28 cellular contexts compared by ENCODE assay signal in the genomic region with DNA sequence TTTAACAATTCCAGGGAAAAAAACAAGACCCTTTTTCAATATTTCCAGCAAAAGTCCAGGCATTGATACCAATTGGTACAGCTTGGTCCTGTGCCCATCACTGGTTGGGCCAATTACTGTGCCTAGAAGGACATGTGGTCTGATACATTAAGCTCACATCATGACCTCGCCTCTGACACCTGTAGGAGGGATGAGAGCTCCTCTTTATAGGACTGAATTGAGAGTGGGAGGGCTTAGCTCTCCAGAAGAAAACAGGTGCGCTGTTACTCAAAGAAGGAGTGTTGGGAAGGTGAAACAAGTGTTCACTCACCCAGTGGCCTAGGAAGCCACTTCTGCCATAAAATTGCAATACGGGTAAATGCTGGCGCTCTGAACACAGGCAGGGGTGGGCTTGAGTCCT.
"Had no signal": no experiment of that assay in that cellular context is flagged by ENCODE, and none has a peak within 500 bp of the region (broad histone marks: within the 10 kb centered on the region; RNA-seq: fewer than 3 reads in every experiment).

No MANE protein-coding gene starts in this region.

- ATAC-seq: activated CD8-positive, alpha-beta T cell treated with anti-CD3 and anti-CD28 coated beads, Interleukin-2, amount 10 ng/mL, durations not matched to agents 7 days and 5 days; activated naive CD8-positive, alpha-beta T cell treated with anti-CD3 and anti-CD28 coated beads, Interleukin-2, amount 50 U/mL, for 24 hours had no signal

- H3K9me3 Mint-ChIP-seq: activated CD4-positive, alpha-beta T cell treated with anti-CD3 and anti-CD28 coated beads, Interleukin-2, amount 10 ng/mL, durations not matched to agents 7 days and 5 days; activated naive CD4-positive, alpha-beta T cell treated with anti-CD3 and anti-CD28 coated beads for 36 hours; activated naive CD8-positive, alpha-beta T cell treated with anti-CD3 and anti-CD28 coated beads, Interleukin-2, amount 50 U/mL, for 24 hours; activated T-cell treated with anti-CD3 and anti-CD28 coated beads, Interleukin-2, amount 50 U/mL, for 24 hours; activated T-helper 1 cell treated with anti-CD3 and anti-CD28 coated beads, Interleukin-12 subunit alpha, Interleukin-12 subunit beta, Interleukin-2, Interleukin-4 antibody, amounts not matched to agents 30 ng/mL and 10 ng/mL and 1 ng/mL, durations not matched to agents 14 hours and 24 hours and 36 hours had no signal

- H3K36me3 ChIP-seq: SJCRH30, WERI-Rb-1 had no signal

- H3K9me3 ChIP-seq: SJCRH30 had no signal

- H3K4me1 Mint-ChIP-seq: activated CD4-positive, alpha-beta T cell treated with anti-CD3 and anti-CD28 coated beads, Interleukin-2, amount 10 ng/mL, durations not matched to agents 7 days and 5 days; brain had no signal

- H3K27ac ChIP-seq: KMS-11, SJCRH30, SK-N-MC, WERI-Rb-1 had no signal

- H3K36me3 Mint-ChIP-seq: activated naive CD8-positive, alpha-beta T cell; brain had no signal

- H3K4me3 ChIP-seq: SK-N-MC had no signal

- DNase-seq: activated CD4-positive, alpha-beta T cell treated with anti-CD3 and anti-CD28 coated beads for 1 hour; activated CD4-positive, alpha-beta T cell treated with anti-CD3 and anti-CD28 coated beads, Interleukin-2, amount 10 ng/mL, durations not matched to agents 7 days and 5 days; activated CD4-positive, alpha-beta T cell treated with anti-CD3 and anti-CD28 coated beads, Interleukin-2, amount 50 U/mL, for 48 hours; activated CD4-positive, CD25-positive, alpha-beta regulatory T cell; activated CD8-positive, alpha-beta T cell treated with anti-CD3 and anti-CD28 coated beads, Interleukin-2, amount 10 ng/mL, durations not matched to agents 7 days and 5 days; activated gamma-delta T cell treated with Interleukin-2 at 50 U/mL for 16 hours; activated naive CD4-positive, alpha-beta T cell treated with anti-CD3 and anti-CD28 coated beads for 36 hours; activated naive CD8-positive, alpha-beta T cell treated with anti-CD3 and anti-CD28 coated beads, Interleukin-2, amount 50 U/mL, for 24 hours; activated T-cell treated with anti-CD3 and anti-CD28 coated beads, Interleukin-2, amount 50 U/mL, for 24 hours; anterior cingulate cortex; central memory CD4-positive, alpha-beta T cell; MM.1S; MV-4-11; NCI-H1092; NCI-H1436 treated with DMSO at 0.1 percent for 48 hours; NCI-H187 treated with DMSO at 0.1 percent for 48 hours; NCI-H2081; NCI-H345; NCI-H524 treated with DMSO at 0.1 percent for 48 hours; SHP77; T1000; WERI-Rb-1 had no signal

- H3K27me3 ChIP-seq: SJCRH30 had no signal

- H3K27ac Mint-ChIP-seq: activated CD4-positive, alpha-beta T cell treated with anti-CD3 and anti-CD28 coated beads, Interleukin-2, amount 10 ng/mL, durations not matched to agents 7 days and 5 days; activated CD8-positive, alpha-beta T cell treated with anti-CD3 and anti-CD28 coated beads, Interleukin-2, amount 10 ng/mL, durations not matched to agents 7 days and 5 days; activated naive CD4-positive, alpha-beta T cell treated with anti-CD3 and anti-CD28 coated beads for 36 hours; activated naive CD8-positive, alpha-beta T cell; activated naive CD8-positive, alpha-beta T cell treated with anti-CD3 and anti-CD28 coated beads, Interleukin-2, amount 50 U/mL, for 24 hours; activated T-cell treated with anti-CD3 and anti-CD28 coated beads, Interleukin-2, amount 50 U/mL, for 24 hours; activated T-helper 1 cell treated with anti-CD3 and anti-CD28 coated beads, Interleukin-12 subunit alpha, Interleukin-12 subunit beta, Interleukin-2, Interleukin-4 antibody, amounts not matched to agents 30 ng/mL and 10 ng/mL and 1 ng/mL, durations not matched to agents 14 hours and 24 hours and 36 hours; brain had no signal

- H3K27me3 Mint-ChIP-seq: activated CD4-positive, alpha-beta T cell treated with anti-CD3 and anti-CD28 coated beads, Interleukin-2, amount 10 ng/mL, durations not matched to agents 7 days and 5 days; activated naive CD8-positive, alpha-beta T cell; activated naive CD8-positive, alpha-beta T cell treated with anti-CD3 and anti-CD28 coated beads, Interleukin-2, amount 50 U/mL, for 24 hours; activated T-cell treated with anti-CD3 and anti-CD28 coated beads, Interleukin-2, amount 50 U/mL, for 24 hours had no signal

- H3K4me3 Mint-ChIP-seq: activated CD4-positive, alpha-beta T cell treated with anti-CD3 and anti-CD28 coated beads, Interleukin-2, amount 10 ng/mL, durations not matched to agents 7 days and 5 days; activated CD8-positive, alpha-beta T cell treated with anti-CD3 and anti-CD28 coated beads, Interleukin-2, amount 10 ng/mL, durations not matched to agents 7 days and 5 days; activated naive CD4-positive, alpha-beta T cell treated with anti-CD3 and anti-CD28 coated beads for 36 hours; activated naive CD8-positive, alpha-beta T cell; activated naive CD8-positive, alpha-beta T cell treated with anti-CD3 and anti-CD28 coated beads, Interleukin-2, amount 50 U/mL, for 24 hours; activated T-cell treated with anti-CD3 and anti-CD28 coated beads, Interleukin-2, amount 50 U/mL, for 24 hours; activated T-helper 1 cell treated with anti-CD3 and anti-CD28 coated beads, Interleukin-12 subunit alpha, Interleukin-12 subunit beta, Interleukin-2, Interleukin-4 antibody, amounts not matched to agents 30 ng/mL and 10 ng/mL and 1 ng/mL, durations not matched to agents 14 hours and 24 hours and 36 hours; brain had no signal

- H3K4me1 ChIP-seq: SJCRH30 had no signal
